In the genomic region with DNA sequence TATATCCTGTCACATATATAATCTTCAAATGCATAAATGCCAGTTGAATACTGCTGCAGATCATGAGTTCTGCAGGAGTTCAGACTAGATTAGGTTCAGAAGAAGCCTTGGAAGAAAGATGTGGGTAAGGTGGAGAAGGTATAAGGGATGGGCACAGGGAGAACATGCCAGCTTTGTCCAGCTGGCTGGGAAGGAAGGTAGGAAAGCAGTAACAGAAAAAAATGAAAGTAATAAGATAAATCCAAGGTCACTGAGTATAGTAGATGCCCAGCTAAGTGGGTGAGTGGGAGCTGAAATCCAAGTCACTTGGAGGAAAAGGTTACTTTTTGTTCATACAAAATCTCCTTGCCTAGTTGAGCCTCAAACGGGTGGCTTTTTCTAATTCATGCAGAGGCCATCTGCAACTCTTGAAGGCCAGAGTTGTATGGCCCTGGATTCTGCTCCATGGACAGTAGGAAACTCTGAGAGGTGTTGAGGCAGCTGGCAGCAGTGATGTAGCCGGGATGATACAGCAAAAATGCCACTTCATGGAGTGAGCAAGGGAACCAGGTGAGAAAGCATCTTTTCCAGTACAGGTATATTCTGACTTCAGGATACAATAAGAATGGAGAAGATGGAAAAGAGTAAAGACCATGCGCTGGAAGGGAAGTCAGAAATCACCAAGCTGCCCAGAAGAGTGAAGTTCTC, we compare ENCODE assay signal across 20 cellular contexts. TPM values are rescaled to one million over a fixed set of nuclear protein-coding genes. Genes with fewer than 3 reads are reported as not detected.
DNase-seq lines count a peak whose midpoint lies in the region; ATAC-seq, FAIRE-seq and TF ChIP-seq lines count a peak whose summit lies in the region.
"Had no signal": no experiment of that assay in that cellular context is flagged by ENCODE, and none has a peak within 500 bp of the region (broad histone marks: within the 10 kb centered on the region; RNA-seq: fewer than 3 reads in every experiment).

No MANE protein-coding gene starts in this region.

- TF ChIP-seq CTCF in natural killer cell (IDR thresholded peaks at IDR 0.05): no peak

- H3K9me3 Mint-ChIP-seq in activated CD4-positive, alpha-beta T cell treated with anti-CD3 and anti-CD28 coated beads, Interleukin-2, amount 10 ng/mL, durations not matched to agents 7 days and 5 days: no peaks in the 10 kb centered on the region
- H3K9me3 Mint-ChIP-seq in activated T-helper 2 cell treated with anti-CD3 and anti-CD28 coated beads, Interferon-gamma antibody, Interleukin-2, Interleukin-4, amounts not matched to agents 10 μg/mL and 5 μg/mL and 100 μg/mL, durations not matched to agents 14 hours and 24 hours and 36 hours: no peaks in the 10 kb centered on the region
- H3K9me3 Mint-ChIP-seq in natural killer cell: no peaks in the 10 kb centered on the region
- H3K9me3 Mint-ChIP-seq: type B pancreatic cell had no signal

- ATAC-seq in natural killer cell: no peak
- no peak for ATAC-seq in GM21786 (IDR thresholded peaks at IDR 0.05; ENCODE audit: unreplicated experiment)
- ATAC-seq: A549 had no signal

- peaks cover 76% of the 10 kb centered on the region for H3K36me3 Mint-ChIP-seq in activated CD4-positive, alpha-beta T cell treated with anti-CD3 and anti-CD28 coated beads, Interleukin-2, amount 10 ng/mL, durations not matched to agents 7 days and 5 days (ENCODE audit: low read depth)
- peaks cover 65% of the 10 kb centered on the region for H3K36me3 Mint-ChIP-seq in activated T-helper 2 cell treated with anti-CD3 and anti-CD28 coated beads, Interferon-gamma antibody, Interleukin-2, Interleukin-4, amounts not matched to agents 10 μg/mL and 5 μg/mL and 100 μg/mL, durations not matched to agents 14 hours and 24 hours and 36 hours (ENCODE audit: low read depth)
- no peaks in the 10 kb centered on the region for H3K36me3 Mint-ChIP-seq in natural killer cell
- H3K36me3 Mint-ChIP-seq: type B pancreatic cell had no signal

- CTCF ChIA-PET in activated CD4-positive, alpha-beta T cell treated with anti-CD3 and anti-CD28 coated beads, Interleukin-2, amount 10 ng/mL, durations not matched to agents 7 days and 5 days (lab: Charles Lee): interaction anchor here (1.6 to 1.9 kb wide), 2 partner anchors 33 to 54 kb away, joined by 6 to 12 read pairs; no protein-coding TSS in a partner anchor

- H3K27me3 Mint-ChIP-seq in activated CD4-positive, alpha-beta T cell treated with anti-CD3 and anti-CD28 coated beads, Interleukin-2, amount 10 ng/mL, durations not matched to agents 7 days and 5 days: no peaks in the 10 kb centered on the region
- no peaks in the 10 kb centered on the region for H3K27me3 Mint-ChIP-seq in activated T-helper 2 cell treated with anti-CD3 and anti-CD28 coated beads, Interferon-gamma antibody, Interleukin-2, Interleukin-4, amounts not matched to agents 10 μg/mL and 5 μg/mL and 100 μg/mL, durations not matched to agents 14 hours and 24 hours and 36 hours (ENCODE audit: low read depth)
- no peaks in the 10 kb centered on the region for H3K27me3 Mint-ChIP-seq in natural killer cell (ENCODE audit: low read depth in 2 of 2)

- no peak for DNase-seq in activated CD4-positive, alpha-beta T cell treated with anti-CD3 and anti-CD28 coated beads, Interleukin-2, amount 10 ng/mL, durations not matched to agents 7 days and 5 days
- no peak for DNase-seq in activated CD4-positive, alpha-beta T cell treated with anti-CD3 and anti-CD28 coated beads, Interleukin-2, amount 50 U/mL, for 1 hour
- DNase-seq in GM12892 (ENCODE audit: insufficient read length): no peak
- no peak for DNase-seq in activated T-helper 2 cell treated with anti-CD3 and anti-CD28 coated beads, Interferon-gamma antibody, Interleukin-2, Interleukin-4, amounts not matched to agents 10 μg/mL and 5 μg/mL and 100 μg/mL, durations not matched to agents 14 hours and 24 hours and 36 hours (ENCODE audit: low spot score)
- DNase-seq in natural killer cell: no peak
- no peak for DNase-seq in DMS79 treated with DMSO at 0.1 percent for 48 hours (lab: John Stamatoyannopoulos, UW)
- no peak for DNase-seq in mucosa of gallbladder (ENCODE audit: low spot score)
- DNase-seq: activated CD4-positive, alpha-beta T cell treated with anti-CD3 and anti-CD28 coated beads, Interleukin-2, amount 50 U/mL, for 4 hours; mammary epithelial cell; NCI-H1105; NCI-H446; ovary; PC-3; stimulated activated CD4-positive, alpha-beta T cell treated with anti-CD3 and anti-CD28 coated beads, Interleukin-15, amount 100 ng/mL, for 24 hours; SW 1271 had no signal

- H3K27ac Mint-ChIP-seq in activated CD4-positive, alpha-beta T cell treated with anti-CD3 and anti-CD28 coated beads, Interleukin-2, amount 10 ng/mL, durations not matched to agents 7 days and 5 days: peak overlapping the region; percentile 89
- H3K27ac Mint-ChIP-seq in activated T-helper 2 cell treated with anti-CD3 and anti-CD28 coated beads, Interferon-gamma antibody, Interleukin-2, Interleukin-4, amounts not matched to agents 10 μg/mL and 5 μg/mL and 100 μg/mL, durations not matched to agents 14 hours and 24 hours and 36 hours: peak overlapping the region; percentile 86
- H3K27ac Mint-ChIP-seq in natural killer cell: peak overlapping the region; percentile 89 to 93

- POLR2A ChIA-PET in activated CD4-positive, alpha-beta T cell treated with anti-CD3 and anti-CD28 coated beads, Interleukin-2, amount 10 ng/mL, durations not matched to agents 7 days and 5 days (lab: Charles Lee): no interaction called here

- TF ChIP-seq POLR2A in GM12892 (IDR thresholded peaks at IDR 0.05; ENCODE audit: low read depth, low read length): no peak; the same call in 1 of the 2 replicates

- FAIRE-seq in GM12892 (lab: Jason Lieb, UNC): peak; percentile 44
- FAIRE-seq: A549, D721Med had no signal

- H3K4me1 Mint-ChIP-seq in activated CD4-positive, alpha-beta T cell treated with anti-CD3 and anti-CD28 coated beads, Interleukin-2, amount 10 ng/mL, durations not matched to agents 7 days and 5 days: peaks cover 79% of the 10 kb centered on the region
- peaks cover 72% of the 10 kb centered on the region for H3K4me1 Mint-ChIP-seq in activated T-helper 2 cell treated with anti-CD3 and anti-CD28 coated beads, Interferon-gamma antibody, Interleukin-2, Interleukin-4, amounts not matched to agents 10 μg/mL and 5 μg/mL and 100 μg/mL, durations not matched to agents 14 hours and 24 hours and 36 hours (ENCODE audit: low read depth)
- H3K4me1 Mint-ChIP-seq in natural killer cell: peaks cover 96 to 97% of the 10 kb centered on the region in 2 donors

- H3K4me3 Mint-ChIP-seq in activated CD4-positive, alpha-beta T cell treated with anti-CD3 and anti-CD28 coated beads, Interleukin-2, amount 10 ng/mL, durations not matched to agents 7 days and 5 days: peak overlapping the region; percentile 85
- H3K4me3 Mint-ChIP-seq in activated T-helper 2 cell treated with anti-CD3 and anti-CD28 coated beads, Interferon-gamma antibody, Interleukin-2, Interleukin-4, amounts not matched to agents 10 μg/mL and 5 μg/mL and 100 μg/mL, durations not matched to agents 14 hours and 24 hours and 36 hours (ENCODE audit: low read depth): peak overlapping the region; percentile 94
- peak overlapping the region; percentile 88 for H3K4me3 Mint-ChIP-seq in natural killer cell
- H3K4me3 Mint-ChIP-seq: type B pancreatic cell had no signal

- intact Hi-C loops in activated T-helper 2 cell treated with anti-CD3 and anti-CD28 coated beads, Interferon-gamma antibody, Interleukin-2, Interleukin-4, amounts not matched to agents 10 μg/mL and 5 μg/mL and 100 μg/mL, durations not matched to agents 14 hours and 24 hours and 36 hours (cut with micrococcal nuclease): no loop called here
- intact Hi-C loops in natural killer cell (cut with micrococcal nuclease): loop anchor here (2.0 kb wide), 1 partner anchor 17 kb away; no protein-coding TSS in a partner anchor

RNA-seq across cellular contexts. Expression of a gene that starts 3.4 kb away (rescaled TPM):
- total RNA-seq in activated CD4-positive, alpha-beta T cell treated with anti-CD3 and anti-CD28 coated beads, Interleukin-2, amount 10 ng/mL, durations not matched to agents 7 days and 5 days: 100 to 1,000 TPM; 152 to 157 TPM
- polyA plus RNA-seq in GM12892 (2012; ENCODE audit: missing spikeins): 68.5 TPM
- total RNA-seq in activated T-helper 2 cell treated with anti-CD3 and anti-CD28 coated beads, Interferon-gamma antibody, Interleukin-2, Interleukin-4, amounts not matched to agents 10 μg/mL and 5 μg/mL and 100 μg/mL, durations not matched to agents 14 hours and 24 hours and 36 hours: 84.9 and 91.9 TPM in 2 replicates
- total RNA-seq in natural killer cell (100 to 1,000 TPM in 2 of 3 donors, 10 to 100 TPM in 1; 86.3 to 130 (median 110) TPM), mucosa of gallbladder (18.4 TPM)
- total RNA-seq: HT1080, PC-3 had no signal
- polyA plus RNA-seq: A549 had no signal
